In genomic region chr14:52948836-52949235, GRCh38 we compare ENCODE assay signal across 10 cellular contexts. TPM values are rescaled to one million over a fixed set of nuclear protein-coding genes. Genes with fewer than 3 reads are reported as not detected.
DNase-seq lines count a peak whose midpoint lies in the region; ATAC-seq, FAIRE-seq and TF ChIP-seq lines count a peak whose summit lies in the region.
"Had no signal": no experiment of that assay in that cellular context is flagged by ENCODE, and none has a peak within 500 bp of the region (broad histone marks: within the 10 kb centered on the region; RNA-seq: fewer than 3 reads in every experiment).

No MANE protein-coding gene starts in this region.

- peaks cover 4 to 74% (median 6%) of the 10 kb centered on the region in 3 donors for H3K4me1 ChIP-seq in gastroesophageal sphincter

- TF ChIP-seq EP300 in gastroesophageal sphincter (IDR thresholded peaks at IDR 0.05), result no peak

- POLR2A ChIA-PET in BJ (lab: Charles Lee), result interaction anchor here (0.5 to 0.9 kb wide), 5 partner anchors 78 to 1005 kb away, joined by 3 to 15 read pairs (median 7); no protein-coding TSS in a partner anchor

- no peak for FAIRE-seq in GM19239 (lab: Jason Lieb, UNC)

- H3K27ac Mint-ChIP-seq in progenitor cell of endocrine pancreas, result no peak overlapping the region
- no peak overlapping the region for H3K27ac Mint-ChIP-seq in activated naive CD8-positive, alpha-beta T cell treated with anti-CD3 and anti-CD28 coated beads, Interleukin-2, amount 50 U/mL, for 24 hours

- H3K4me1 Mint-ChIP-seq in progenitor cell of endocrine pancreas (ENCODE audit: low read depth), result peaks cover 36% of the 10 kb centered on the region
- peaks cover 22% of the 10 kb centered on the region for H3K4me1 Mint-ChIP-seq in activated naive CD8-positive, alpha-beta T cell treated with anti-CD3 and anti-CD28 coated beads, Interleukin-2, amount 50 U/mL, for 24 hours

- H3K36me3 ChIP-seq in BJ (ENCODE audit: control insufficient read depth, insufficient read depth, low read length) (peaks cover 5% of the 10 kb centered on the region), SK-N-MC (ENCODE audit: insufficient read depth, low read length) (no peaks in the 10 kb centered on the region; the same call in 1 of the 2 replicates), gastroesophageal sphincter (peaks cover 0 to 8% of the 10 kb centered on the region in 2 donors)

- ATAC-seq in gastroesophageal sphincter, result no peak
- no peak for ATAC-seq in activated naive CD8-positive, alpha-beta T cell treated with anti-CD3 and anti-CD28 coated beads, Interleukin-2, amount 50 U/mL, for 24 hours
- no peak for ATAC-seq in left colon

- DNase-seq in BJ (ENCODE audit: low read depth) (no peak), SK-N-MC (ENCODE audit: low read depth, low spot score) (no peak), progenitor cell of endocrine pancreas (ENCODE audit: low spot score, unreplicated experiment) (no peak), NCI-H345 treated with DMSO at 0.1 percent for 48 hours (lab: John Stamatoyannopoulos, UW; ENCODE audit: unreplicated experiment) (no peak), left colon (no peak), GM19239 (ENCODE audit: insufficient read length, low spot score) (no peak)
- DNase-seq in activated naive CD8-positive, alpha-beta T cell treated with anti-CD3 and anti-CD28 coated beads, Interleukin-2, amount 50 U/mL, for 24 hours, result no peak
- DNase-seq: NCI-H510A had no signal

- peak overlapping the region; percentile 85 for H3K4me3 ChIP-seq in BJ (ENCODE audit: low read depth, low read length)
- peak overlapping the region; percentile 8; the same call in 1 of the 2 replicates for H3K4me3 ChIP-seq in SK-N-MC
- peak overlapping the region; percentile 83 to 93 for H3K4me3 ChIP-seq in gastroesophageal sphincter

- no peak for TF ChIP-seq CTCF in BJ (IDR thresholded peaks at IDR 0.05; ENCODE audit: insufficient read depth, low read depth, low read length)
- no peak for TF ChIP-seq CTCF in gastroesophageal sphincter (IDR thresholded peaks at IDR 0.05)
- TF ChIP-seq CTCF in progenitor cell of endocrine pancreas (IDR thresholded peaks at IDR 0.05; ENCODE audit: unreplicated experiment), result no peak

- CTCF ChIA-PET in BJ (lab: Yijun Ruan, JAX), result interaction anchor here (0.6 to 1.4 kb wide), 4 partner anchors 11 to 109 kb away, joined by 3 to 5 read pairs (median 4); no protein-coding TSS in a partner anchor

- H3K27ac ChIP-seq in SK-N-MC (no peak overlapping the region), gastroesophageal sphincter (peak overlapping the region; percentile 48 to 100 (median 98))

- no peaks in the 10 kb centered on the region for H3K9me3 ChIP-seq in SK-N-MC (ENCODE audit: low read depth, low read length)
- H3K9me3 ChIP-seq in gastroesophageal sphincter, result no peaks in the 10 kb centered on the region

- H3K27me3 Mint-ChIP-seq in progenitor cell of endocrine pancreas, result no peaks in the 10 kb centered on the region
- peaks cover 56% of the 10 kb centered on the region for H3K27me3 Mint-ChIP-seq in activated naive CD8-positive, alpha-beta T cell treated with anti-CD3 and anti-CD28 coated beads, Interleukin-2, amount 50 U/mL, for 24 hours

- intact Hi-C loops in left colon (cut with DNase I, micrococcal nuclease), result no loop called here

- TF ChIP-seq POLR2A in gastroesophageal sphincter (IDR thresholded peaks at IDR 0.05), result no peak

- no peak overlapping the region for H3K9ac ChIP-seq in SK-N-MC (ENCODE audit: insufficient read length)
- H3K9ac ChIP-seq: parathyroid adenoma had no signal

- H3K36me3 Mint-ChIP-seq in progenitor cell of endocrine pancreas (ENCODE audit: insufficient read depth), result peaks cover 5% of the 10 kb centered on the region
- no peaks in the 10 kb centered on the region for H3K36me3 Mint-ChIP-seq in activated naive CD8-positive, alpha-beta T cell treated with anti-CD3 and anti-CD28 coated beads, Interleukin-2, amount 50 U/mL, for 24 hours (ENCODE audit: low read depth)

- H3K4me3 Mint-ChIP-seq in progenitor cell of endocrine pancreas (ENCODE audit: low read depth), result peak overlapping the region; percentile 98
- no peak overlapping the region for H3K4me3 Mint-ChIP-seq in activated naive CD8-positive, alpha-beta T cell treated with anti-CD3 and anti-CD28 coated beads, Interleukin-2, amount 50 U/mL, for 24 hours

- H3K27me3 ChIP-seq in BJ (ENCODE audit: control insufficient read depth, insufficient read depth, low read length) (no peaks in the 10 kb centered on the region), gastroesophageal sphincter (no peaks in the 10 kb centered on the region)

- no peaks in the 10 kb centered on the region for H3K9me3 Mint-ChIP-seq in progenitor cell of endocrine pancreas (ENCODE audit: low read depth)
- no peaks in the 10 kb centered on the region for H3K9me3 Mint-ChIP-seq in activated naive CD8-positive, alpha-beta T cell treated with anti-CD3 and anti-CD28 coated beads, Interleukin-2, amount 50 U/mL, for 24 hours

RNA-seq across cellular contexts. Expression of gene FERMT2, which starts 2.0 kb away (rescaled TPM):
- 275 and 393 TPM in 2 replicates for polyA plus RNA-seq in BJ (2011; rRNA removed)
- polyA minus RNA-seq in BJ (2011; rRNA and poly(A)+ RNA removed), result 102 and 103 TPM in 2 replicates
- total RNA-seq in gastroesophageal sphincter (100 to 1,000 TPM; 364 to 398 (median 388) TPM), progenitor cell of endocrine pancreas (44.4 and 52.8 TPM in 2 replicates), left colon (10 to 100 TPM in 1 of 2 donors, 1 to 10 TPM in 1; 6.7 to 32.4 TPM)

Comparison
In these comparisons a context has a peak if more than half of its experiments do, and no peak if none do; other contexts are left out.
1. H3K4me3 ChIP-seq: peak in every context shown above with its lines; median percentile 88 in gastroesophageal sphincter; 85 in BJ; 8 in SK-N-MC.